Comparison of ENCODE assay signal across 8 cellular contexts in the genomic region with DNA sequence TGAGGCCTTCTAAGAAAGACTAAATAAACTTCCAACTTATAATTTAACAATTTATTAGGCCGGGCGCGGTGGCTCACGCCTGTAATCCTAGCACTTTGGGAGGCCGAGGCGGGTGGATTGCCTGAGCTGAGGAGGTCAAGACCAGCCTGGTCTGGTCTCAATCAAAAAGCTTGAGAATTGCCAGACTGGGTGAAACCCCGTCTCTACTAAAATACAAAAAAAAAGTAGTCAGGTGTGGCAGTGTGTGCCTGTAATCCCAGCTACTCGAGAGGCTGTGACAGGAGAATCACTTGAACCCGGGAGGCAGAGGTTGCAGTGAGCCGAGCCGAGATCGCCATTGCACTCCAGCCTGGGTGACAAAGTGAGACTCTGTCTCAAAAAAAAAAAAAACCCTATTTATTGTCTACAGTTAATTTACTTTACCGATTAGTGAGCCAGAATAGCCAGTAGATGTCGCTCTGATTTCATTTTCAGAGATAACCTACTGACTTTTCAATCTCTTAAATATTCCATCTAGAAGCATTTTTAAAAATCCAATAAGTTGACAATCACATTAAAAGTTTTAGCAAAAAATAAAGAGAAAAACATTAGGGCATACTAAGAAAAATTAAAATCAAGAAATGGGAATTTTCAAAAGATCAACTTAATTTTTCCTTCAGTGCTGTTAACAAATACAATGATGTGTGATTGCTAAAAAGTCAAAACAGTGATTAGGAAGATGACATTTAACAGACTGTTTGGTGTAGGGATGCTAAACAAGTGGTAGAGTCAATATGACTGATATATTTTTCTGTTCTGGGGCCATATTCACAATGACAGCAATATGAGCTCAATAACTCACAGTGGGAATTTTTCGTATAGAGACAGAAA. TPM values are rescaled to one million over a fixed set of nuclear protein-coding genes. Genes with fewer than 3 reads are reported as not detected.
DNase-seq lines count a peak whose midpoint lies in the region; ATAC-seq, FAIRE-seq and TF ChIP-seq lines count a peak whose summit lies in the region.

No MANE protein-coding gene starts in this region.

- peak overlapping the region; percentile 65 for H3K4me2 ChIP-seq in HCT116 (ENCODE audit: low read length)

- TF ChIP-seq POLR2A in HCT116 (IDR thresholded peaks at IDR 0.05; ENCODE audit: borderline replicate concordance, extremely low read depth, insufficient read depth, insufficient read length): no peak

- no TSS peak for BruUV-seq in HCT116 (replicated peaks; lab: Mats Ljungman, UMichigan)

- no peak overlapping the region for H3K4me3 ChIP-seq in CD8-positive, alpha-beta T cell (ENCODE audit: low read depth, low read length)
- peak overlapping the region in 1 of 2 experiments; percentile 41; a peak in 2 of 4 replicates for H3K4me3 ChIP-seq in HCT116 (replicated peaks in 1 of 2; ENCODE audit: low read depth in 1 of 2, low read length in 2 of 2)

- TF ChIP-seq RAD21 in HCT116 (IDR thresholded peaks at IDR 0.05; ENCODE audit: low read depth): peak; percentile 87

- RAD21 ChIA-PET in HCT116 (lab: Charles Lee; ENCODE audit: low non-redundant PET in 1 of 2, low total read pairs in 2 of 2, uncharacterized antibody in 2 of 2, unreplicated experiment in 2 of 2): interaction anchor here (1.8 to 2.6 kb wide), 2 partner anchors 74 kb away, joined by 12 to 13 read pairs; no protein-coding TSS in a partner anchor

- no peaks in the 10 kb centered on the region for H3K79me2 ChIP-seq in HCT116 (ENCODE audit: insufficient read depth, low read length)

- no peaks in the 10 kb centered on the region for H3K4me1 Mint-ChIP-seq in CD8-positive, alpha-beta T cell (ENCODE audit: low read depth)
- H3K4me1 Mint-ChIP-seq in stimulated activated effector memory CD8-positive, alpha-beta T cell treated with anti-CD3 and anti-CD28 coated beads, Interleukin-12 subunit alpha, Interleukin-12 subunit beta, amount 100 ng/mL, for 72 hours: no peaks in the 10 kb centered on the region
- no peaks in the 10 kb centered on the region for H3K4me1 Mint-ChIP-seq in effector memory CD8-positive, alpha-beta T cell (ENCODE audit: low read depth in 2 of 2)

- peak; percentile 91 for FAIRE-seq in colon (lab: Jason Lieb, UNC)

- H3K27me3 Mint-ChIP-seq in CD8-positive, alpha-beta T cell (ENCODE audit: low read depth): peaks cover under 1% of the 10 kb centered on the region
- peaks cover 12 to 23% of the 10 kb centered on the region in 2 donors for H3K27me3 Mint-ChIP-seq in effector memory CD8-positive, alpha-beta T cell

- H2AFZ ChIP-seq in HCT116 (ENCODE audit: low read depth, low read length, poor library complexity, severe bottlenecking): peak overlapping the region; percentile 57

- no peaks in the 10 kb centered on the region for H3K4me1 ChIP-seq in CD8-positive, alpha-beta T cell (ENCODE audit: insufficient read depth, low read length)
- peaks cover 0 to 9% of the 10 kb centered on the region in 2 experiments; a peak in 1 of 4 replicates for H3K4me1 ChIP-seq in HCT116 (ENCODE audit: control insufficient read depth in 1 of 2, insufficient read depth in 2 of 2, low read length in 2 of 2)

- peak; percentile 67 for TF ChIP-seq CTCF in CD8-positive, alpha-beta T cell (IDR thresholded peaks at IDR 0.05)
- peak; percentile 55 to 87 (median 77) for TF ChIP-seq CTCF in HCT116 (IDR thresholded peaks at IDR 0.05 in 2 of 3, conservative IDR thresholded peaks at IDR 0.05 in 1 of 3; ENCODE audit: borderline replicate concordance in 1 of 3, insufficient read depth in 1 of 3, low read depth in 2 of 3, low read length in 2 of 3)

- H3K9me3 Mint-ChIP-seq in CD8-positive, alpha-beta T cell: no peaks in the 10 kb centered on the region
- H3K9me3 Mint-ChIP-seq in stimulated activated effector memory CD8-positive, alpha-beta T cell treated with anti-CD3 and anti-CD28 coated beads, Interleukin-12 subunit alpha, Interleukin-12 subunit beta, amount 100 ng/mL, for 72 hours: no peaks in the 10 kb centered on the region
- H3K9me3 Mint-ChIP-seq in effector memory CD8-positive, alpha-beta T cell: no peaks in the 10 kb centered on the region

- peak overlapping the region; percentile 33; the same call in 1 of the 2 replicates for H3K9ac ChIP-seq in HCT116 (ENCODE audit: low read length)

- no peaks in the 10 kb centered on the region for H3K9me3 ChIP-seq in CD8-positive, alpha-beta T cell (ENCODE audit: low read length)
- H3K9me3 ChIP-seq in HCT116 (ENCODE audit: control insufficient read depth in 1 of 2, insufficient read depth in 1 of 2, low read depth in 1 of 2, low read length in 2 of 2): no peaks in the 10 kb centered on the region

- no peaks in the 10 kb centered on the region for H3K27me3 ChIP-seq in CD8-positive, alpha-beta T cell (ENCODE audit: insufficient read depth, low read length)
- no peaks in the 10 kb centered on the region for H3K27me3 ChIP-seq in HCT116 (ENCODE audit: insufficient read depth, low read length)

- no peak overlapping the region for H3K27ac ChIP-seq in CD8-positive, alpha-beta T cell (ENCODE audit: low read depth, low read length)
- no peak overlapping the region for H3K27ac ChIP-seq in HCT116 (ENCODE audit: low read depth, low read length)

- intact Hi-C loops in CD8-positive, alpha-beta T cell (cut with DNase I, micrococcal nuclease): loop anchor here (2.0 to 10.0 kb wide), 6 partner anchors 612 to 1187 kb away; no protein-coding TSS in a partner anchor
- intact Hi-C loops in HCT116 (cut with micrococcal nuclease): loop anchor here (1.0 to 5.0 kb wide), 4 partner anchors 75 to 772 kb away; no protein-coding TSS in a partner anchor

- H3K36me3 Mint-ChIP-seq in CD8-positive, alpha-beta T cell: no peaks in the 10 kb centered on the region
- H3K36me3 Mint-ChIP-seq in stimulated activated effector memory CD8-positive, alpha-beta T cell treated with anti-CD3 and anti-CD28 coated beads, Interleukin-12 subunit alpha, Interleukin-12 subunit beta, amount 100 ng/mL, for 72 hours: no peaks in the 10 kb centered on the region
- no peaks in the 10 kb centered on the region for H3K36me3 Mint-ChIP-seq in effector memory CD8-positive, alpha-beta T cell (ENCODE audit: insufficient read depth)

- H3K4me3 Mint-ChIP-seq in CD8-positive, alpha-beta T cell: no peak overlapping the region
- no peak overlapping the region for H3K4me3 Mint-ChIP-seq in stimulated activated effector memory CD8-positive, alpha-beta T cell treated with anti-CD3 and anti-CD28 coated beads, Interleukin-12 subunit alpha, Interleukin-12 subunit beta, amount 100 ng/mL, for 72 hours
- H3K4me3 Mint-ChIP-seq in effector memory CD8-positive, alpha-beta T cell: no peak overlapping the region

- DNase-seq in CD8-positive, alpha-beta T cell: no peak
- DNase-seq in HCT116 (ENCODE audit: low read depth, low spot score) (peak; percentile 50), NCI-H82 treated with DMSO at 0.1 percent for 48 hours (lab: John Stamatoyannopoulos, UW; ENCODE audit: unreplicated experiment) (peak; percentile 23), middle frontal gyrus (ENCODE audit: extremely low spot score, low spot score) (peak; percentile 38)
- no peak for DNase-seq in stimulated activated effector memory CD8-positive, alpha-beta T cell treated with anti-CD3 and anti-CD28 coated beads, Interleukin-12 subunit alpha, Interleukin-12 subunit beta, amount 100 ng/mL, for 72 hours (ENCODE audit: low spot score in 2 of 2)
- DNase-seq in activated CD8-positive, alpha-beta memory T cell treated with anti-CD3 and anti-CD28 coated beads, Interleukin-2, amount 50 U/mL, for 4 hours: no peak
- no peak for DNase-seq in effector memory CD8-positive, alpha-beta T cell

- no peaks in the 10 kb centered on the region for H3K9me2 ChIP-seq in HCT116 (ENCODE audit: insufficient read depth)

- no peaks in the 10 kb centered on the region for H3K36me3 ChIP-seq in CD8-positive, alpha-beta T cell (ENCODE audit: insufficient read depth, low read length)
- no peaks in the 10 kb centered on the region for H3K36me3 ChIP-seq in HCT116 (ENCODE audit: control insufficient read depth in 1 of 2, insufficient read depth in 2 of 2, low read length in 2 of 2)

- CTCF ChIA-PET in CD8-positive, alpha-beta T cell (lab: Charles Lee): interaction anchor here (0.8 to 2.2 kb wide), 7 partner anchors 9 to 928 kb away, joined by 3 to 8 read pairs (median 4); no protein-coding TSS in a partner anchor
- CTCF ChIA-PET in HCT116 (lab: Charles Lee): interaction anchor here (0.6 to 7.8 kb wide), 9 partner anchors 9 to 796 kb away, joined by 3 to 125 read pairs (median 4); no protein-coding TSS in a partner anchor

- no peak for ATAC-seq in CD8-positive, alpha-beta T cell
- ATAC-seq in HCT116: peak; percentile 81
- no peak for ATAC-seq in stimulated activated effector memory CD8-positive, alpha-beta T cell treated with anti-CD3 and anti-CD28 coated beads, Interleukin-12 subunit alpha, Interleukin-12 subunit beta, amount 100 ng/mL, for 72 hours
- ATAC-seq in effector memory CD8-positive, alpha-beta T cell (replicated peaks): no peak

- no peaks in the 10 kb centered on the region for H4K20me1 ChIP-seq in HCT116 (ENCODE audit: insufficient read depth)

- no peak overlapping the region for H3K27ac Mint-ChIP-seq in CD8-positive, alpha-beta T cell
- H3K27ac Mint-ChIP-seq in stimulated activated effector memory CD8-positive, alpha-beta T cell treated with anti-CD3 and anti-CD28 coated beads, Interleukin-12 subunit alpha, Interleukin-12 subunit beta, amount 100 ng/mL, for 72 hours: no peak overlapping the region
- no peak overlapping the region for H3K27ac Mint-ChIP-seq in effector memory CD8-positive, alpha-beta T cell

- POLR2A ChIA-PET in CD8-positive, alpha-beta T cell (lab: Charles Lee): interaction anchor here (0.9 to 1.0 kb wide), 2 partner anchors 14 to 24 kb away, joined by 3 read pairs; no protein-coding TSS in a partner anchor
- POLR2A ChIA-PET in HCT116 (lab: Charles Lee): interaction anchor here (0.6 to 1.7 kb wide), 3 partner anchors 74 to 1706 kb away, joined by 3 to 10 read pairs (median 4); no protein-coding TSS in a partner anchor

TF ChIP-seq in HCT116, 20 proteins besides CTCF, POLR2A, EP300 and RAD21:
- TF ChIP-seq POLR2AphosphoS5 (IDR thresholded peaks at IDR 0.05; ENCODE audit: low read depth, low read length) (no peak), CBX3 (IDR thresholded peaks at IDR 0.05; ENCODE audit: low read depth) (no peak), EGR1 (IDR thresholded peaks at IDR 0.05; ENCODE audit: low read depth) (no peak)
- TF ChIP-seq, protein P1, sequence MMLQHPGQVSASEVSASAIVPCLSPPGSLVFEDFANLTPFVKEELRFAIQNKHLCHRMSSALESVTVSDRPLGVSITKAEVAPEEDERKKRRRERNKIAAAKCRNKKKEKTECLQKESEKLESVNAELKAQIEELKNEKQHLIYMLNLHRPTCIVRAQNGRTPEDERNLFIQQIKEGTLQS (IDR thresholded peaks at IDR 0.05): no peak

RNA-seq across cellular contexts. Expression of a gene that starts 4.3 kb away (rescaled TPM):
- total RNA-seq in CD8-positive, alpha-beta T cell: not detected
- 22.5 TPM for total RNA-seq in HCT116 (2021; ENCODE audit: unreplicated experiment)
- 10.7 and 11.3 TPM in 2 replicates for polyA plus RNA-seq in HCT116 (2012)

RNA-seq across cellular contexts. Expression of a gene that starts 9.8 kb away (rescaled TPM):
- not detected for total RNA-seq in CD8-positive, alpha-beta T cell
- total RNA-seq in HCT116 (2021; ENCODE audit: unreplicated experiment): not detected
- polyA plus RNA-seq in HCT116 (2012): not detected in 2 replicates

Comparison
In these comparisons a context has a peak if more than half of its experiments do, and no peak if none do; other contexts are left out.
1. DNase-seq: peak in HCT116 (single experiment), NCI-H82 treated with DMSO at 0.1 percent for 48 hours (single experiment) and middle frontal gyrus (single experiment); none in CD8-positive, alpha-beta T cell (0 of 7), stimulated activated effector memory CD8-positive, alpha-beta T cell treated with anti-CD3 and anti-CD28 coated beads, Interleukin-12 subunit alpha, Interleukin-12 subunit beta, amount 100 ng/mL, for 72 hours (0 of 2), activated CD8-positive, alpha-beta memory T cell treated with anti-CD3 and anti-CD28 coated beads, Interleukin-2, amount 50 U/mL, for 4 hours (single experiment) and effector memory CD8-positive, alpha-beta T cell (0 of 3).
2. RNA of a gene that starts 4.3 kb away (total RNA-seq): 22.5 TPM in HCT116 (single experiment); not detected in CD8-positive, alpha-beta T cell; every median in the first group is over 10 times any median in the second.